In genomic region chr1:17229379-17229778, GRCh38 we compare ENCODE assay signal across 19 cellular contexts. TPM values are rescaled to one million over a fixed set of nuclear protein-coding genes. Genes with fewer than 3 reads are reported as not detected.
"Had no signal": no experiment of that assay in that cellular context is flagged by ENCODE, and none has a peak within 500 bp of the region (broad histone marks: within the 10 kb centered on the region; RNA-seq: fewer than 3 reads in every experiment).

No MANE protein-coding gene starts in this region.

- H3K27me3 ChIP-seq: adrenal gland, right lobe of liver, spleen, upper lobe of right lung had no signal

- H3K4me1 ChIP-seq: adrenal gland, right lobe of liver, upper lobe of right lung had no signal

- H3K27ac ChIP-seq: adrenal gland, prostate gland, right lobe of liver, spleen, upper lobe of right lung had no signal

- H3K4me3 ChIP-seq: adrenal gland, prostate gland, right lobe of liver, spleen, upper lobe of right lung had no signal

- H3K9me3 ChIP-seq: adrenal gland, prostate gland, right lobe of liver, spleen, upper lobe of right lung had no signal

- H3K36me3 ChIP-seq: adrenal gland, prostate gland, right lobe of liver, spleen, upper lobe of right lung had no signal

- ATAC-seq: activated T-helper 17 cell treated with anti-CD3 and anti-CD28 coated beads, Interleukin-2, amount 50 U/mL, for 72 hours; effector memory CD8-positive, alpha-beta T cell; left cardiac atrium; right lobe of liver; upper lobe of right lung; WTC11 had no signal

- DNase-seq: activated CD4-positive, alpha-beta T cell treated with anti-CD3 and anti-CD28 coated beads, Interleukin-2, amount 10 ng/mL, durations not matched to agents 24 days and 14 days; activated naive CD4-positive, alpha-beta T cell treated with anti-CD3 and anti-CD28 coated beads, Interleukin-2, amount 10 ng/mL, durations not matched to agents 7 days and 5 days; adrenal gland; central memory CD4-positive, alpha-beta T cell; effector memory CD8-positive, alpha-beta T cell; erythroblast; left cardiac atrium; right lobe of liver; spleen; stimulated activated CD4-positive, alpha-beta T cell treated with anti-CD3 and anti-CD28 coated beads, Interleukin-1b, Interleukin-23, amount 100 ng/mL, for 48 hours; stimulated activated naive CD4-positive, alpha-beta T cell; substantia nigra; upper lobe of right lung had no signal

RNA-seq across cellular contexts. Expression of gene PADI3, which starts 19.5 kb away (rescaled TPM):
- total RNA-seq: activated CD4-positive, alpha-beta T cell treated with anti-CD3 and anti-CD28 coated beads, Interleukin-2, amount 10 ng/mL, durations not matched to agents 24 days and 14 days; activated T-helper 17 cell treated with anti-CD3 and anti-CD28 coated beads, Interleukin-2, amount 50 U/mL, for 72 hours; adrenal gland; fibroblast of villous mesenchyme; left cardiac atrium; omental fat pad; right lobe of liver; spleen; upper lobe of right lung had no signal
- polyA plus RNA-seq: adrenal gland, spleen had no signal

RNA-seq across cellular contexts. Expression of gene PADI1, which starts 24.5 kb away (rescaled TPM):
- total RNA-seq: activated CD4-positive, alpha-beta T cell treated with anti-CD3 and anti-CD28 coated beads, Interleukin-2, amount 10 ng/mL, durations not matched to agents 24 days and 14 days; activated T-helper 17 cell treated with anti-CD3 and anti-CD28 coated beads, Interleukin-2, amount 50 U/mL, for 72 hours; adrenal gland; left cardiac atrium; mucosa of gallbladder; omental fat pad; upper lobe of right lung had no signal
